Comparison of ENCODE assay signal across 24 cellular contexts in the genomic region with DNA sequence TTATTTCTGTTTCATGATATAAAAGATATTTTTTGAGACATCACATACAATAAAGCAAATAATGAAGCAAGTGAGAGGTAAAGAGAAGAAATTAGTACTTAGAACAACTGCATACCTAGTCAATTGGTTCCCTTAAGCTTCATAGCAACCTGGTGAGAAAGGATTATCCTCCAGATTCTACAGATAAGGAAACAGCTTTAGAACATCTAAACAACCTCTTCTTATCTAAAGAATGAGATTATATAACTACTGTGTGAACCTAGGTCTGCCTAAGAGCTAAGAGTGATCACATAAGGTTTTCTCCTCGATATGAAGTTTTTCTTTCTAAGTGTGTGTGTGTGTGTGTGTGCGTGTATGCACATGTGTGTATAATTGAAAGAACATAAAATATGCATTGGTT.
"Had no signal": no experiment of that assay in that cellular context is flagged by ENCODE, and none has a peak within 500 bp of the region (broad histone marks: within the 10 kb centered on the region; RNA-seq: fewer than 3 reads in every experiment).

No MANE protein-coding gene starts in this region.

- H3K27me3 ChIP-seq: brain microvascular endothelial cell, cardiac muscle cell had no signal

- FAIRE-seq: TTC549 had no signal

- H3K36me3 ChIP-seq: brain microvascular endothelial cell, cardiac muscle cell had no signal

- H3K4me3 ChIP-seq: cardiac muscle cell, SK-N-MC had no signal

- DNase-seq: activated B cell treated with CpG ODN at 0.5 μM for 24 hours; activated CD4-positive, alpha-beta T cell treated with anti-CD3 and anti-CD28 coated beads for 1 hour; activated CD4-positive, alpha-beta T cell treated with anti-CD3 and anti-CD28 coated beads, Interleukin-2, amount 10 ng/mL, durations not matched to agents 24 days and 14 days; activated CD4-positive, alpha-beta T cell treated with anti-CD3 and anti-CD28 coated beads, Interleukin-2, amount 50 U/mL, for 48 hours; activated CD8-positive, alpha-beta memory T cell treated with anti-CD3 and anti-CD28 coated beads, Interleukin-2, amount 10 ng/mL, durations not matched to agents 7 days and 5 days; activated effector memory CD4-positive, alpha-beta T cell treated with anti-CD3 and anti-CD28 coated beads, Interleukin-2, amount 50 U/mL, for 16 hours; activated naive CD4-positive, alpha-beta T cell treated with Interleukin-2 at 50 U/mL for 16 hours; activated T-cell treated with anti-CD3 and anti-CD28 coated beads, Interleukin-2, amount 50 U/mL, for 4 hours; brain microvascular endothelial cell; MM.1S; NCI-H1694; NCI-H2029; NCI-H524; NK-92 treated with Interleukin-12 subunit alpha and Interleukin-12 subunit beta, amount 100 ng/mL, for 24 hours; OCI-M1; RPMI8226; T-cell; T-helper 2 cell; T1000 had no signal

- H3K27ac ChIP-seq: brain microvascular endothelial cell, cardiac muscle cell, SK-N-MC had no signal

- ATAC-seq: activated CD8-positive, alpha-beta memory T cell treated with anti-CD3 and anti-CD28 coated beads, Interleukin-2, amount 10 ng/mL, durations not matched to agents 7 days and 5 days; activated T-cell treated with anti-CD3 and anti-CD28 coated beads, Interleukin-2, amount 50 U/mL, for 4 hours; Panc1; Right ventricle myocardium inferior; T-cell had no signal
